ENCODE assay signal across 8 cellular contexts in genomic region chr4:185425600-185426352, GRCh38. TPM values are rescaled to one million over a fixed set of nuclear protein-coding genes. Genes with fewer than 3 reads are reported as not detected.
DNase-seq lines count a peak whose midpoint lies in the region; ATAC-seq and TF ChIP-seq lines count a peak whose summit lies in the region.

UFSP2 (minus strand) TSS chr4:185425964; CDS start chr4:185425868, 96 bp downstream.

- DNase-seq in NCI-H146 (lab: John Stamatoyannopoulos, UW) (peak; percentile 77), T-helper 17 cell (peak; percentile 84 to 89 (median 86)), amygdala (lab: John Stamatoyannopoulos, UW) (peak; percentile 41 to 95 (median 84)), left ventricle myocardium superior (peak; percentile 94), progenitor cell of endocrine pancreas (ENCODE audit: low spot score, unreplicated experiment) (peak; percentile 73), upper lobe of right lung (peak; percentile 92)

- TF ChIP-seq CTCF in progenitor cell of endocrine pancreas (IDR thresholded peaks at IDR 0.05; ENCODE audit: unreplicated experiment) (no peak), upper lobe of right lung (IDR thresholded peaks at IDR 0.05) (no peak)

- peak within 1 kb of the TSS; percentile 98 for H3K4me3 Mint-ChIP-seq in T-helper 17 cell
- H3K4me3 Mint-ChIP-seq in progenitor cell of endocrine pancreas (ENCODE audit: low read depth) = peak within 1 kb of the TSS; percentile 88

- H3K4me1 ChIP-seq in upper lobe of right lung = peaks cover 18% of the 10 kb centered on the region

- H3K36me3 ChIP-seq in upper lobe of right lung = peaks cover 12% of the 10 kb centered on the region

- peak within 1 kb of the TSS; percentile 99 for H3K27ac ChIP-seq in upper lobe of right lung

- no peaks in the 10 kb centered on the region for H3K9me3 Mint-ChIP-seq in progenitor cell of endocrine pancreas (ENCODE audit: low read depth)

- ATAC-seq in GM18498 (IDR thresholded peaks at IDR 0.05; ENCODE audit: unreplicated experiment) (peak; percentile 96), HG02870 (IDR thresholded peaks at IDR 0.05; ENCODE audit: unreplicated experiment) (peak; percentile 91), T-helper 17 cell (peak; percentile 89), left ventricle myocardium superior (peak; percentile 97), upper lobe of right lung (peak; percentile 96)

- H3K27ac Mint-ChIP-seq in T-helper 17 cell (peak within 1 kb of the TSS; percentile 100), progenitor cell of endocrine pancreas (peak within 1 kb of the TSS; percentile 100)

- H3K27me3 Mint-ChIP-seq in T-helper 17 cell = peaks cover 6% of the 10 kb centered on the region
- H3K27me3 Mint-ChIP-seq in progenitor cell of endocrine pancreas = peaks cover 6% of the 10 kb centered on the region

- H3K9me3 ChIP-seq in T-helper 17 cell (ENCODE audit: control insufficient read depth, low read length, poor library complexity, severe bottlenecking) = no peaks in the 10 kb centered on the region
- H3K9me3 ChIP-seq in upper lobe of right lung = no peaks in the 10 kb centered on the region

- H3K27me3 ChIP-seq in upper lobe of right lung = no peaks in the 10 kb centered on the region

- H3K36me3 Mint-ChIP-seq in T-helper 17 cell (ENCODE audit: low read depth) = peaks cover 11% of the 10 kb centered on the region
- H3K36me3 Mint-ChIP-seq in progenitor cell of endocrine pancreas (ENCODE audit: insufficient read depth) = peaks cover 4% of the 10 kb centered on the region

- peak within 1 kb of the TSS; percentile 79 for H3K4me3 ChIP-seq in upper lobe of right lung

- peaks cover 28% of the 10 kb centered on the region for H3K4me1 Mint-ChIP-seq in T-helper 17 cell
- H3K4me1 Mint-ChIP-seq in progenitor cell of endocrine pancreas (ENCODE audit: low read depth) = peaks cover 10% of the 10 kb centered on the region

- intact Hi-C loops in left ventricle myocardium superior (cut with micrococcal nuclease) (no loop called here), upper lobe of right lung (cut with DNase I) (no loop called here)

RNA-seq across cellular contexts. Expression of gene UFSP2, which starts in this region (rescaled TPM):
- total RNA-seq in T-helper 17 cell (10 to 100 TPM; 16.8 to 21.3 TPM), left ventricle myocardium superior (48.5 TPM), progenitor cell of endocrine pancreas (30.9 and 32.3 TPM in 2 replicates), upper lobe of right lung (36.8 TPM)

Comparison
In these comparisons a context has a peak if more than half of its experiments do, and no peak if none do; other contexts are left out.
1. Peak in every context shown above with its lines: DNase-seq, ATAC-seq, H3K4me3 ChIP-seq and H3K27ac ChIP-seq.